In the genomic region with DNA sequence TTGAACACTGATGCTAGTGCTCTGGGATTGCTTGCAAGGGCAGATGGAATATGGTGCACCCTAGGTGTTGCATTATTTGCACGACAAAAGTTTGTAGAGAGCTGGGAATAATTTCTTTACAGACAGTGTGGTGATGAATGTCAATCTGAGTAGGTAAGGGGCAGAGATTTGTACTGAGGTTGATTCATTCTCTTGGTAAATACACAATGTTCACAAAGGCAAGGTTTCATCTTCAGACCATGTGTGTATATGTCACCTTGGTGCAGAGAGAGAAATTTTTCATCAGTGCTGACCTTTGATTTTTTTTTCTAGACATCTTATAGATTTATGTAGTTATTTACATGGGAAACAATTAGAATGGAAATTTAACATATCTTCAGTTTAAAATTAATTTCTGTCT, we compare ENCODE assay signal across 16 cellular contexts. TPM values are rescaled to one million over a fixed set of nuclear protein-coding genes. Genes with fewer than 3 reads are reported as not detected.
A peak's percentile ranks its signal among the peaks of the same experiment; 100 is the strongest.
DNase-seq lines count a peak whose midpoint lies in the region; ATAC-seq and TF ChIP-seq lines count a peak whose summit lies in the region.
"Had no signal": no experiment of that assay in that cellular context is flagged by ENCODE, and none has a peak within 500 bp of the region (broad histone marks: within the 10 kb centered on the region; RNA-seq: fewer than 3 reads in every experiment).

No MANE protein-coding gene starts in this region.

- CTCF ChIA-PET in CD4-positive, alpha-beta T cell (lab: Charles Lee) = no interaction called here
- CTCF ChIA-PET in activated CD4-positive, alpha-beta memory T cell treated with anti-CD3 and anti-CD28 coated beads, Interleukin-2, amount 10 ng/mL, durations not matched to agents 7 days and 5 days (lab: Charles Lee) = no interaction called here

- H3K27me3 ChIP-seq in CD4-positive, alpha-beta T cell (ENCODE audit: control insufficient read depth, insufficient read depth, low read length) = no peaks in the 10 kb centered on the region
- H3K27me3 ChIP-seq in DOHH2 (ENCODE audit: control insufficient read depth, low read length) = no peaks in the 10 kb centered on the region
- no peaks in the 10 kb centered on the region for H3K27me3 ChIP-seq in mononuclear cell (ENCODE audit: insufficient read depth, low read length)
- no peaks in the 10 kb centered on the region for H3K27me3 ChIP-seq in right atrium auricular region
- H3K27me3 ChIP-seq: dorsolateral prefrontal cortex, esophagus muscularis mucosa, tibial nerve had no signal

- H3K9me2 ChIP-seq in DOHH2 (replicated peaks; ENCODE audit: control insufficient read depth, low read length) = no peaks in the 10 kb centered on the region

- H3K4me1 ChIP-seq in DOHH2 (ENCODE audit: control insufficient read depth, low read length) = peaks cover 67% of the 10 kb centered on the region
- peaks cover 34% of the 10 kb centered on the region for H3K4me1 ChIP-seq in mononuclear cell (ENCODE audit: insufficient read depth, low read length)
- no peaks in the 10 kb centered on the region for H3K4me1 ChIP-seq in right atrium auricular region
- H3K4me1 ChIP-seq: esophagus muscularis mucosa, tibial nerve had no signal

- H3K27ac Mint-ChIP-seq in CD4-positive, alpha-beta T cell = peak overlapping the region; percentile 98
- H3K27ac Mint-ChIP-seq in activated CD4-positive, alpha-beta memory T cell treated with anti-CD3 and anti-CD28 coated beads, Interleukin-2, amount 10 ng/mL, durations not matched to agents 7 days and 5 days = peak overlapping the region; percentile 86

- H3K4me3 ChIP-seq in DOHH2 (ENCODE audit: low read length) (peak overlapping the region; percentile 83), mononuclear cell (ENCODE audit: low read length) (peak overlapping the region; percentile 30), right atrium auricular region (no peak overlapping the region)
- H3K4me3 ChIP-seq: dorsolateral prefrontal cortex, esophagus muscularis mucosa, HAP-1, tibial nerve had no signal

- no peaks in the 10 kb centered on the region for H3K9me3 ChIP-seq in CD4-positive, alpha-beta T cell (ENCODE audit: control insufficient read depth, low read length)
- H3K9me3 ChIP-seq in DOHH2 (ENCODE audit: control insufficient read depth, insufficient read depth, low read length) (no peaks in the 10 kb centered on the region), mononuclear cell (ENCODE audit: low read depth, low read length) (no peaks in the 10 kb centered on the region), right atrium auricular region (no peaks in the 10 kb centered on the region)
- H3K9me3 ChIP-seq: esophagus muscularis mucosa, HAP-1, tibial nerve had no signal

- H3K36me3 Mint-ChIP-seq in CD4-positive, alpha-beta T cell (ENCODE audit: low read depth) = peaks cover 90% of the 10 kb centered on the region
- peaks cover 80% of the 10 kb centered on the region for H3K36me3 Mint-ChIP-seq in activated CD4-positive, alpha-beta memory T cell treated with anti-CD3 and anti-CD28 coated beads, Interleukin-2, amount 10 ng/mL, durations not matched to agents 7 days and 5 days (ENCODE audit: low read depth)

- H3K4me1 Mint-ChIP-seq in CD4-positive, alpha-beta T cell (ENCODE audit: low read depth) = peaks cover 51% of the 10 kb centered on the region
- peaks cover 46% of the 10 kb centered on the region for H3K4me1 Mint-ChIP-seq in activated CD4-positive, alpha-beta memory T cell treated with anti-CD3 and anti-CD28 coated beads, Interleukin-2, amount 10 ng/mL, durations not matched to agents 7 days and 5 days

- H3K27ac ChIP-seq in CD4-positive, alpha-beta T cell (ENCODE audit: low read depth, low read length) = peak overlapping the region; percentile 67
- peak overlapping the region; percentile 100 for H3K27ac ChIP-seq in DOHH2 (ENCODE audit: low read depth, low read length)
- H3K27ac ChIP-seq in right atrium auricular region = no peak overlapping the region
- H3K27ac ChIP-seq: dorsolateral prefrontal cortex, esophagus muscularis mucosa, tibial nerve had no signal

- no peak for ATAC-seq in CD4-positive, alpha-beta T cell (ENCODE audit: poor library complexity)
- ATAC-seq in HG03571 (IDR thresholded peaks at IDR 0.05; ENCODE audit: unreplicated experiment) (no peak), GM18511 (IDR thresholded peaks at IDR 0.05; ENCODE audit: unreplicated experiment) (no peak)
- ATAC-seq: sciatic nerve had no signal

- peaks cover 92% of the 10 kb centered on the region for H3K36me3 ChIP-seq in DOHH2 (ENCODE audit: control insufficient read depth, low read length)
- no peaks in the 10 kb centered on the region for H3K36me3 ChIP-seq in right atrium auricular region
- H3K36me3 ChIP-seq: esophagus muscularis mucosa, HAP-1, tibial nerve had no signal

- no peaks in the 10 kb centered on the region for H4K20me1 ChIP-seq in DOHH2 (ENCODE audit: control insufficient read depth, insufficient read depth, low read depth, low read length)

- H3K9me3 Mint-ChIP-seq in CD4-positive, alpha-beta T cell = no peaks in the 10 kb centered on the region
- H3K9me3 Mint-ChIP-seq in activated CD4-positive, alpha-beta memory T cell treated with anti-CD3 and anti-CD28 coated beads, Interleukin-2, amount 10 ng/mL, durations not matched to agents 7 days and 5 days = no peaks in the 10 kb centered on the region

- no peaks in the 10 kb centered on the region for H3K27me3 Mint-ChIP-seq in CD4-positive, alpha-beta T cell
- no peaks in the 10 kb centered on the region for H3K27me3 Mint-ChIP-seq in activated CD4-positive, alpha-beta memory T cell treated with anti-CD3 and anti-CD28 coated beads, Interleukin-2, amount 10 ng/mL, durations not matched to agents 7 days and 5 days

- POLR2A ChIA-PET in CD4-positive, alpha-beta T cell (lab: Charles Lee) = interaction anchor here (0.6 to 9.7 kb wide), 4 partner anchors 13 to 38 kb away, joined by 3 to 152 read pairs (median 77); no protein-coding TSS in a partner anchor
- POLR2A ChIA-PET in activated CD4-positive, alpha-beta memory T cell treated with anti-CD3 and anti-CD28 coated beads, Interleukin-2, amount 10 ng/mL, durations not matched to agents 7 days and 5 days (lab: Charles Lee) = interaction anchor here (2.7 to 9.7 kb wide), 4 partner anchors 14 to 38 kb away, joined by 7 to 240 read pairs (median 70); no protein-coding TSS in a partner anchor

- TF ChIP-seq CTCF in CD4-positive, alpha-beta T cell (IDR thresholded peaks at IDR 0.05) = no peak
- TF ChIP-seq CTCF in DOHH2 (IDR thresholded peaks at IDR 0.05; ENCODE audit: low read depth, low read length, poor library complexity, severe bottlenecking) = no peak
- TF ChIP-seq CTCF in right atrium auricular region (IDR thresholded peaks at IDR 0.05) = no peak

- peak overlapping the region; percentile 69 for H3K4me2 ChIP-seq in DOHH2 (ENCODE audit: low read length)

- peaks cover 100% of the 10 kb centered on the region for H3K79me2 ChIP-seq in DOHH2 (ENCODE audit: control insufficient read depth, low read length)

- intact Hi-C loops in CD4-positive, alpha-beta T cell (cut with DNase I, micrococcal nuclease) = loop anchor here (2.0 to 5.0 kb wide), 5 partner anchors 13 to 487 kb away; a partner anchor contains a TSS

- H3F3A ChIP-seq in DOHH2 (ENCODE audit: control insufficient read depth, insufficient read depth) = peaks cover 30% of the 10 kb centered on the region

- H3K4me3 Mint-ChIP-seq in CD4-positive, alpha-beta T cell = peak overlapping the region; percentile 95
- peak overlapping the region; percentile 94 for H3K4me3 Mint-ChIP-seq in activated CD4-positive, alpha-beta memory T cell treated with anti-CD3 and anti-CD28 coated beads, Interleukin-2, amount 10 ng/mL, durations not matched to agents 7 days and 5 days

- no peak for DNase-seq in CD4-positive, alpha-beta T cell
- no peak for DNase-seq in activated CD4-positive, alpha-beta memory T cell treated with anti-CD3 and anti-CD28 coated beads, Interleukin-2, amount 10 ng/mL, durations not matched to agents 7 days and 5 days
- no peak for DNase-seq in right atrium auricular region (ENCODE audit: low spot score)
- no peak for DNase-seq in activated effector memory CD4-positive, alpha-beta T cell treated with anti-CD3 and anti-CD28 coated beads, Interleukin-2, amount 50 U/mL, for 16 hours
- DNase-seq: activated gamma-delta T cell; dorsolateral prefrontal cortex; head of caudate nucleus; stimulated activated CD4-positive, alpha-beta T cell treated with anti-CD3 and anti-CD28 coated beads, Interleukin-2, amount 100 ng/mL, for 48 hours had no signal

RNA-seq across cellular contexts. Expression of a gene that starts 5.0 kb away (rescaled TPM):
- 100 to 1,000 TPM; 661 to 698 TPM for total RNA-seq in CD4-positive, alpha-beta T cell
- 100 to 1,000 TPM; 724 to 731 TPM for total RNA-seq in activated CD4-positive, alpha-beta memory T cell treated with anti-CD3 and anti-CD28 coated beads, Interleukin-2, amount 10 ng/mL, durations not matched to agents 7 days and 5 days
- total RNA-seq in mononuclear cell = 1,024 TPM
- total RNA-seq in right atrium auricular region = 10 to 100 TPM in 1 of 2 donors, 1 to 10 TPM in 1; 5.5 to 10.1 TPM

Comparison
In these comparisons a context has a peak if more than half of its experiments do, and no peak if none do; other contexts are left out.
1. H3K27ac ChIP-seq: peak in CD4-positive, alpha-beta T cell (single experiment) and DOHH2 (single experiment); none in right atrium auricular region (0 of 2).
2. H3K4me3 ChIP-seq: peak in DOHH2 (single experiment) and mononuclear cell (single experiment); none in right atrium auricular region (0 of 2).
3. RNA of a gene that starts 5.0 kb away (total RNA-seq): 1,024 TPM in mononuclear cell (single experiment), 724 to 731 TPM in activated CD4-positive, alpha-beta memory T cell treated with anti-CD3 and anti-CD28 coated beads, Interleukin-2, amount 10 ng/mL, durations not matched to agents 7 days and 5 days and 661 to 698 TPM in CD4-positive, alpha-beta T cell; 5.5 to 10.1 TPM in right atrium auricular region; every median in the first group is over 10 times any median in the second.